ENCODE assay signal across 10 cellular contexts in the genomic region with DNA sequence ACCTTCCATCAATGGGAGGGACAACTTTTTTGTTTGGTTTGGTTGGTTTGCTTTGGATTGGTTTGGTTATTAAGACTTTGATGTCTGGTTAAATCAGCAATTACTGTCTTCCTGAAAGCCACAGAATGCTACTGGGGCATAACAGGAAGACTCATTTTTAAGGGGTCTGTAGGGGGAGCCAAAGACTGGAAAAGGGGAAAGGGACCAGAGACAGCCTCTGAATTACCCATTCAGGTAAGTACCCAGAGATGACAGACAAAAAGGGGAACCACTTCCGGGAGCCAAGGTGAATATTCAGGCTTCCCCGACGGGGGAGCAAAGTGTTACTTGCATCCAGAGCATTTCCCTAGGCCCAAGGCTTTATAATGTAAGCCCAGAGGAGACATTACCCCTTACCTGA. TPM values are rescaled to one million over a fixed set of nuclear protein-coding genes. Genes with fewer than 3 reads are reported as not detected.
DNase-seq lines count a peak whose midpoint lies in the region; ATAC-seq, FAIRE-seq and TF ChIP-seq lines count a peak whose summit lies in the region.
"Had no signal": no experiment of that assay in that cellular context is flagged by ENCODE, and none has a peak within 500 bp of the region (broad histone marks: within the 10 kb centered on the region; RNA-seq: fewer than 3 reads in every experiment).

No MANE protein-coding gene starts in this region.

- H2BK20ac ChIP-seq in H1 (ENCODE audit: low read length): no peak overlapping the region

- no peaks in the 10 kb centered on the region for H3K79me2 ChIP-seq in H1 (ENCODE audit: control insufficient read depth in 1 of 2, insufficient read depth in 2 of 2, low read length in 2 of 2)

- no peak overlapping the region for H4K5ac ChIP-seq in H1 (ENCODE audit: insufficient read length, low read depth, low read length)

- peak overlapping the region; percentile 34; the same call in 1 of the 2 replicates for H2AFZ ChIP-seq in H1 (ENCODE audit: low read length)

- no peak overlapping the region for H2BK12ac ChIP-seq in H1 (ENCODE audit: low read depth, low read length)

- no peak overlapping the region for H4K8ac ChIP-seq in H1 (ENCODE audit: extremely low read depth, insufficient read depth, low read length)

- H3K9me3 Mint-ChIP-seq in naive thymus-derived CD4-positive, alpha-beta T cell: peaks cover 0 to 21% (median 3%) of the 10 kb centered on the region in 11 donors
- H3K9me3 Mint-ChIP-seq in nephron progenitor cell: peaks cover 16% of the 10 kb centered on the region

- no peak for TF ChIP-seq EP300 in A549 (IDR thresholded peaks at IDR 0.05)
- TF ChIP-seq EP300 in H1 (IDR thresholded peaks at IDR 0.05; ENCODE audit: borderline replicate concordance in 1 of 2, low read depth in 2 of 2, low read length in 2 of 2): peak in 1 of 2 experiments; percentile 43; a peak in 1 of 3 replicates

- TF ChIP-seq CTCF in A549 (IDR thresholded peaks at IDR 0.05) (peak; percentile 26; the same call in 1 of the 3 replicates), GM12874 (IDR thresholded peaks at IDR 0.05; ENCODE audit: insufficient read depth, low read depth, low read length) (peak; percentile 45; the same call in 1 of the 2 replicates), NB4 (IDR thresholded peaks at IDR 0.05; ENCODE audit: low read depth, low read length) (peak; percentile 11), H1 (IDR thresholded peaks at IDR 0.05; ENCODE audit: control extremely low read depth in 1 of 3, insufficient read depth in 1 of 3, low read depth in 1 of 3, low read length in 3 of 3) (peak in 2 of 3 experiments; percentile 70 to 72; a peak in 3 of 4 replicates), nephron progenitor cell (IDR thresholded peaks at IDR 0.05) (no peak)

- H3K36me3 ChIP-seq in H1 (ENCODE audit: control insufficient read depth in 2 of 4, insufficient read depth in 4 of 4, low read length in 3 of 4): no peaks in the 10 kb centered on the region
- peaks cover 0 to 4% (median 0%) of the 10 kb centered on the region in 3 experiments for H3K36me3 ChIP-seq in naive thymus-derived CD4-positive, alpha-beta T cell (ENCODE audit: control insufficient read depth in 2 of 3, insufficient read depth in 3 of 3, low read length in 3 of 3)
- H3K36me3 ChIP-seq: stomach had no signal

- intact Hi-C loops in naive thymus-derived CD4-positive, alpha-beta T cell (cut with micrococcal nuclease): no loop called here

- H3K9me3 ChIP-seq in A549 (peaks cover 9% of the 10 kb centered on the region; the same call in 1 of the 3 replicates), H1 (ENCODE audit: insufficient read depth in 2 of 2, low read depth in 1 of 2, low read length in 1 of 2) (peaks cover 9 to 15% of the 10 kb centered on the region in 2 experiments)
- H3K9me3 ChIP-seq in naive thymus-derived CD4-positive, alpha-beta T cell (ENCODE audit: control insufficient read depth in 2 of 3, low read length in 3 of 3): peaks cover 0 to 5% (median 4%) of the 10 kb centered on the region in 3 experiments

- H2AK5ac ChIP-seq in H1 (ENCODE audit: low read depth, low read length): no peak overlapping the region

- 88% methylated on average over 3 of the region's 3 CpGs for WGBS in A549 (ENCODE audit: missing lambda C conversion rate)
- 13% methylated on average over 3 of the region's 3 CpGs; no CpG with 5 or more reads in 1 of the 2 experiments for WGBS in H1 (ENCODE audit: extremely low coverage in 1 of 2, insufficient coverage in 1 of 2, insufficient read length in 1 of 2, insufficient replicate concordance in 2 of 2, low coverage in 1 of 2, low lambda C conversion rate in 2 of 2, missing lambda C conversion rate in 1 of 2), 2 experiments

- TF ChIP-seq RAD21 in A549 (conservative IDR thresholded peaks at IDR 0.05 in 1 of 2, IDR thresholded peaks at IDR 0.05 in 1 of 2): peak; percentile 32 to 59; a peak in 3 of 5 replicates
- peak; percentile 89 to 91 for TF ChIP-seq RAD21 in H1 (IDR thresholded peaks at IDR 0.05 in 1 of 2, conservative IDR thresholded peaks at IDR 0.05 in 1 of 2; ENCODE audit: low read depth in 2 of 2, low read length in 2 of 2)

- peaks cover 0 to 10% (median 0%) of the 10 kb centered on the region in 5 donors for H3K36me3 Mint-ChIP-seq in naive thymus-derived CD4-positive, alpha-beta T cell
- H3K36me3 Mint-ChIP-seq in nephron progenitor cell (ENCODE audit: low read depth): peaks cover 5% of the 10 kb centered on the region
- H3K36me3 Mint-ChIP-seq: T-cell had no signal

- no peak overlapping the region for H3K18ac ChIP-seq in H1 (ENCODE audit: extremely low read depth, low read length)

- TF ChIP-seq POLR2A in A549 (IDR thresholded peaks at IDR 0.05; ENCODE audit: low read length) (no peak), NB4 (IDR thresholded peaks at IDR 0.05; ENCODE audit: extremely low read depth, insufficient read length) (no peak), H1 (IDR thresholded peaks at IDR 0.05; ENCODE audit: control extremely low read depth in 1 of 2, low read depth in 2 of 2, low read length in 2 of 2) (no peak)

- ATAC-seq in A549 (no peak), HG02852 (IDR thresholded peaks at IDR 0.05; ENCODE audit: unreplicated experiment) (no peak)
- no peak for ATAC-seq in naive thymus-derived CD4-positive, alpha-beta T cell
- ATAC-seq: T-cell had no signal

- no peak overlapping the region for H3K27ac ChIP-seq in A549
- no peak overlapping the region for H3K27ac ChIP-seq in H1 (ENCODE audit: low read depth, low read length)
- H3K27ac ChIP-seq in naive thymus-derived CD4-positive, alpha-beta T cell (ENCODE audit: low read depth, low read length): no peak overlapping the region
- H3K27ac ChIP-seq: stomach had no signal

- H3K56ac ChIP-seq in H1 (replicated peaks; ENCODE audit: insufficient read length, low read depth, low read length): no peak overlapping the region

- no peaks in the 10 kb centered on the region for H3K23me2 ChIP-seq in H1 (ENCODE audit: low read depth, low read length)

- H3K27me3 ChIP-seq in H1 (replicated peaks in 1 of 4; ENCODE audit: control insufficient read depth in 3 of 4, extremely low read depth in 1 of 4, insufficient read depth in 3 of 4, low read length in 3 of 4): no peaks in the 10 kb centered on the region
- H3K27me3 ChIP-seq in naive thymus-derived CD4-positive, alpha-beta T cell (ENCODE audit: control insufficient read depth in 2 of 2, insufficient read depth in 2 of 2, low read length in 2 of 2): no peaks in the 10 kb centered on the region
- H3K27me3 ChIP-seq: stomach had no signal

- 0 out of 3 replicates have a peak, but pooled peaks cover 6% of the 10 kb centered on the region for H3K4me1 ChIP-seq in A549
- H3K4me1 ChIP-seq in H1 (replicated peaks in 1 of 4; ENCODE audit: control insufficient read depth in 3 of 4, insufficient read depth in 4 of 4, low read length in 3 of 4): peaks cover 0 to 3% (median 0%) of the 10 kb centered on the region in 4 experiments; a peak in 1 of 7 replicates
- H3K4me1 ChIP-seq in naive thymus-derived CD4-positive, alpha-beta T cell (ENCODE audit: control insufficient read depth in 2 of 2, insufficient read depth in 2 of 2, low read length in 2 of 2): peaks cover 0 to 6% of the 10 kb centered on the region in 2 donors

- CTCF ChIA-PET in A549 (lab: Yijun Ruan, JAX): no interaction called here
- CTCF ChIA-PET in H1 (lab: Charles Lee; ENCODE audit: partially characterized antibody): no interaction called here
- CTCF ChIA-PET in naive thymus-derived CD4-positive, alpha-beta T cell (lab: Charles Lee): no interaction called here

- H3K4me1 Mint-ChIP-seq in naive thymus-derived CD4-positive, alpha-beta T cell: peaks cover 5 to 7% (median 5%) of the 10 kb centered on the region in 7 donors
- H3K4me1 Mint-ChIP-seq in nephron progenitor cell: no peaks in the 10 kb centered on the region

- H2BK5ac ChIP-seq in H1 (ENCODE audit: low read depth, low read length): no peak overlapping the region

- no peak overlapping the region for H3K14ac ChIP-seq in H1 (ENCODE audit: insufficient read length)

- no peaks in the 10 kb centered on the region for H3K79me1 ChIP-seq in H1 (ENCODE audit: low read depth, low read length)

- H3K27me3 Mint-ChIP-seq in naive thymus-derived CD4-positive, alpha-beta T cell: peaks cover 0 to 12% (median 0%) of the 10 kb centered on the region in 5 donors
- peaks cover 7% of the 10 kb centered on the region for H3K27me3 Mint-ChIP-seq in nephron progenitor cell (ENCODE audit: low read depth, poor library complexity)

- no peak overlapping the region for H3K9ac ChIP-seq in H1 (replicated peaks in 1 of 4; ENCODE audit: extremely low read depth in 1 of 4, low read depth in 3 of 4, low read length in 3 of 4)

- no peak overlapping the region for H2BK120ac ChIP-seq in H1 (replicated peaks; ENCODE audit: low read depth, low read length)

- FAIRE-seq in A549 (lab: Jason Lieb, UNC) (no peak), H1 (lab: Jason Lieb, UNC) (no peak)

- H3K4me3 ChIP-seq in A549: no peak overlapping the region
- no peak overlapping the region for H3K4me3 ChIP-seq in NB4 (ENCODE audit: low read depth, low read length)
- no peak overlapping the region for H3K4me3 ChIP-seq in H1 (ENCODE audit: extremely low read depth in 1 of 4, insufficient read depth in 2 of 4, low read depth in 3 of 4, low read length in 4 of 4)
- H3K4me3 ChIP-seq in naive thymus-derived CD4-positive, alpha-beta T cell (ENCODE audit: low read length): no peak overlapping the region
- H3K4me3 ChIP-seq: stomach had no signal

- H3K4me2 ChIP-seq in A549: no peak overlapping the region
- H3K4me2 ChIP-seq in H1 (ENCODE audit: insufficient read depth in 1 of 2, low read depth in 2 of 2, low read length in 2 of 2): no peak overlapping the region

- no peak overlapping the region for H4K91ac ChIP-seq in H1 (replicated peaks; ENCODE audit: insufficient read length, low read length)

- no peak overlapping the region for H3K23ac ChIP-seq in H1 (ENCODE audit: insufficient read length)

- no peak overlapping the region for H3K4me3 Mint-ChIP-seq in naive thymus-derived CD4-positive, alpha-beta T cell
- no peak overlapping the region for H3K4me3 Mint-ChIP-seq in nephron progenitor cell
- H3K4me3 Mint-ChIP-seq: T-cell had no signal

- no peaks in the 10 kb centered on the region for H4K20me1 ChIP-seq in H1 (replicated peaks in 1 of 2; ENCODE audit: control insufficient read depth in 1 of 2, insufficient read depth in 2 of 2, low read length in 2 of 2)

- no peak overlapping the region for H3K27ac Mint-ChIP-seq in naive thymus-derived CD4-positive, alpha-beta T cell
- no peak overlapping the region for H3K27ac Mint-ChIP-seq in nephron progenitor cell

- no peak overlapping the region for H2BK15ac ChIP-seq in H1 (ENCODE audit: low read length)

- peak in 1 of 2 experiments; percentile 21 for DNase-seq in A549 (ENCODE audit: low read depth in 1 of 2, low spot score in 1 of 2)
- DNase-seq in NB4 (ENCODE audit: low read depth): peak; percentile 43
- DNase-seq in H1 (ENCODE audit: low read depth in 1 of 2, low spot score in 2 of 2): peak; percentile 57 to 63
- DNase-seq in naive thymus-derived CD4-positive, alpha-beta T cell: no peak
- no peak for DNase-seq in nephron progenitor cell
- no peak for DNase-seq in activated CD4-positive, CD25-positive, alpha-beta regulatory T cell treated with anti-CD3 and anti-CD28 coated beads, Interleukin-2, amount 50 U/mL, for 72 hours
- DNase-seq: stomach, T-cell had no signal

- POLR2A ChIA-PET in A549 (lab: Yijun Ruan, JAX) (no interaction called here), H1 (lab: Charles Lee; ENCODE audit: partially characterized antibody) (no interaction called here)
- POLR2A ChIA-PET in naive thymus-derived CD4-positive, alpha-beta T cell (lab: Charles Lee): no interaction called here

- no peak overlapping the region for H3K4ac ChIP-seq in H1 (replicated peaks; ENCODE audit: insufficient read length, low read depth, low read length)

RNA-seq across cellular contexts. Expression of a gene that starts 4.6 kb away (rescaled TPM):
- polyA plus RNA-seq in A549 (2011; rRNA removed) (7.9 and 8.4 TPM in 2 replicates), A549 (2017; fragmentation: RNase III; extraction: RNeasy Plus Mini Kit Qiagen cat#74134 plus additional on column Dnase treatment) (5.6 to 6.8 TPM (median 6.3 TPM) in 3 replicates), H1 (2011; rRNA removed) (2.7 and 4.4 TPM in 2 replicates)
- polyA plus RNA-seq in A549 (2012; cell fraction: cytosol; rRNA removed): 1.3 and 1.8 TPM in 2 replicates
- 1.0 and 1.7 TPM in 2 replicates for polyA plus RNA-seq in A549 (2012; cell fraction: nucleus; rRNA removed)
- polyA minus RNA-seq in A549 (2011; rRNA and poly(A)+ RNA removed): 7.7 and 7.9 TPM in 2 replicates
- total RNA-seq in H1 (2021; fragmentation: NEBNext Ultra II Directional; extraction: Animal tissue kit (Norgen Biotek cat#: 25700)): 16.6 and 17.7 TPM in 2 replicates
- 5.8 TPM for polyA plus RNA-seq in H1 (2011; cell fraction: cytosol; rRNA removed)
- polyA plus RNA-seq in H1 (2011; cell fraction: nucleus; rRNA removed): 1.8 TPM
- polyA plus RNA-seq in H1 (2012, experiment 1 of 2): 4.0 to 8.3 TPM (median 5.0 TPM) in 4 replicates
- polyA plus RNA-seq in H1 (2012, experiment 2 of 2): 0.60 TPM
- polyA plus RNA-seq in H1 (2013, experiment 1 of 2): 6.3 TPM
- polyA plus RNA-seq in H1 (2013, experiment 2 of 2): 6.1 TPM
- 16.7 and 20.9 TPM in 2 replicates for polyA minus RNA-seq in H1 (2011; rRNA and poly(A)+ RNA removed)
- polyA minus RNA-seq in H1 (2011; cell fraction: cytosol; rRNA and poly(A)+ RNA removed): 10.4 TPM
- 15.9 TPM for polyA minus RNA-seq in H1 (2011; cell fraction: nucleus; rRNA and poly(A)+ RNA removed)
- total RNA-seq in naive thymus-derived CD4-positive, alpha-beta T cell: 10 to 100 TPM; 14.9 to 33.1 (median 18.5) TPM
- 1 to 10 TPM; 2.0 to 2.7 TPM for polyA plus RNA-seq in naive thymus-derived CD4-positive, alpha-beta T cell

RNA-seq across cellular contexts. Expression of a gene that starts 53.1 kb away (rescaled TPM):
- polyA plus RNA-seq in A549 (2011; rRNA removed) (0.07 and 0.34 TPM in 2 replicates), A549 (2017; fragmentation: RNase III; extraction: RNeasy Plus Mini Kit Qiagen cat#74134 plus additional on column Dnase treatment) (0.37 to 0.77 TPM (median 0.49 TPM) in 3 replicates), H1 (2011; rRNA removed) (0.02 TPM in 1 of 2 replicates, not detected in the other)
- 0.03 and 0.08 TPM in 2 replicates for polyA plus RNA-seq in A549 (2012; cell fraction: cytosol; rRNA removed)
- polyA plus RNA-seq in A549 (2012; cell fraction: nucleus; rRNA removed): 0.06 TPM in 1 of 2 replicates, not detected in the other
- not detected in 2 replicates for polyA minus RNA-seq in A549 (2011; rRNA and poly(A)+ RNA removed)
- total RNA-seq in H1 (2021; fragmentation: NEBNext Ultra II Directional; extraction: Animal tissue kit (Norgen Biotek cat#: 25700)): 0.67 TPM in 1 of 2 replicates, not detected in the other
- polyA plus RNA-seq in H1 (2011; cell fraction: cytosol; rRNA removed): 0.03 TPM
- polyA plus RNA-seq in H1 (2011; cell fraction: nucleus; rRNA removed): not detected
- polyA plus RNA-seq in H1 (2012, experiment 1 of 2): 0.48 TPM in 1 of 4 replicates, not detected in the others
- not detected for polyA plus RNA-seq in H1 (2012, experiment 2 of 2)
- not detected for polyA plus RNA-seq in H1 (2013, experiment 1 of 2)
- 0.18 TPM for polyA plus RNA-seq in H1 (2013, experiment 2 of 2)
- not detected in 2 replicates for polyA minus RNA-seq in H1 (2011; rRNA and poly(A)+ RNA removed)
- polyA minus RNA-seq in H1 (2011; cell fraction: cytosol; rRNA and poly(A)+ RNA removed): not detected
- 0.50 TPM for polyA minus RNA-seq in H1 (2011; cell fraction: nucleus; rRNA and poly(A)+ RNA removed)
- 1 to 10 TPM in 4 of 5 experiments, under 1 TPM in 1; 0.93 to 3.7 (median 1.9) TPM for total RNA-seq in naive thymus-derived CD4-positive, alpha-beta T cell
- polyA plus RNA-seq in naive thymus-derived CD4-positive, alpha-beta T cell: under 1 TPM; 0.14 to 0.60 TPM

Comparison
In these comparisons a context has a peak if more than half of its experiments do, and no peak if none do; other contexts are left out.
1. DNase-seq: peak in NB4 (single experiment) and H1 (2 of 2); none in naive thymus-derived CD4-positive, alpha-beta T cell (0 of 9), nephron progenitor cell (single experiment) and activated CD4-positive, CD25-positive, alpha-beta regulatory T cell treated with anti-CD3 and anti-CD28 coated beads, Interleukin-2, amount 50 U/mL, for 72 hours (single experiment).